In genomic region chr10:97138777-97139317, GRCh38 we compare ENCODE assay signal across 1 cellular context.
TF ChIP-seq lines count a peak whose summit lies in the region.

No MANE protein-coding gene starts in this region.

TF ChIP-seq in GM23338, 12 proteins besides CTCF, POLR2A, EP300 and RAD21 (continued from another document):
- TF ChIP-seq ZNF462 (CRISPR knock-in tag; IDR thresholded peaks at IDR 0.05): no peak
- no peak for TF ChIP-seq CREB1 (CRISPR knock-in tag; IDR thresholded peaks at IDR 0.05; ENCODE audit: low read depth)
- no peak for TF ChIP-seq NANOG (IDR thresholded peaks at IDR 0.05; ENCODE audit: borderline replicate concordance)
- TF ChIP-seq ETS1 (IDR thresholded peaks at IDR 0.05): no peak
- no peak for TF ChIP-seq STAT1 (IDR thresholded peaks at IDR 0.05; ENCODE audit: unreplicated experiment)
- no peak for TF ChIP-seq EZH2phosphoT487 (IDR thresholded peaks at IDR 0.05; ENCODE audit: unreplicated experiment)
